In genomic region chr17:1714980-1715802, GRCh38 we compare ENCODE assay signal across 8 cellular contexts. TPM values are rescaled to one million over a fixed set of nuclear protein-coding genes. Genes with fewer than 3 reads are reported as not detected.
DNase-seq lines count a peak whose midpoint lies in the region; ATAC-seq and TF ChIP-seq lines count a peak whose summit lies in the region.

No MANE protein-coding gene starts in this region.

- H3K9ac ChIP-seq in muscle layer of colon (ENCODE audit: low read length): peak overlapping the region; percentile 86

- H3K4me1 ChIP-seq in muscle layer of colon (ENCODE audit: insufficient read depth, low read length) (peaks cover 33% of the 10 kb centered on the region), transverse colon (peaks cover 24 to 48% (median 38%) of the 10 kb centered on the region in 4 donors)

- TF ChIP-seq EP300 in transverse colon (IDR thresholded peaks at IDR 0.05; ENCODE audit: low read depth): no peak

- H3K27me3 ChIP-seq in muscle layer of colon (ENCODE audit: control insufficient read depth in 1 of 2, insufficient read depth in 2 of 2, low read length in 2 of 2): no peaks in the 10 kb centered on the region
- no peaks in the 10 kb centered on the region for H3K27me3 ChIP-seq in transverse colon

- H3K4me3 ChIP-seq in NB4 (ENCODE audit: low read depth, low read length) (no peak overlapping the region), muscle layer of colon (ENCODE audit: low read depth in 1 of 2, low read length in 2 of 2) (peak overlapping the region; percentile 66 to 95), transverse colon (peak overlapping the region; percentile 72 to 97 (median 87))

- TF ChIP-seq CTCF in NB4 (IDR thresholded peaks at IDR 0.05; ENCODE audit: low read depth, low read length): no peak
- no peak for TF ChIP-seq CTCF in transverse colon (IDR thresholded peaks at IDR 0.05)

- H3K36me3 ChIP-seq in muscle layer of colon (ENCODE audit: insufficient read depth, low read length) (peaks cover 20% of the 10 kb centered on the region), transverse colon (peaks cover 0 to 8% (median 4%) of the 10 kb centered on the region in 4 donors)

- in situ Hi-C loops in Caki2 (cut with HindIII; ENCODE audit: low pct_unique_long_range_greater_than_20kb, low sequenced_read_pairs) (no loop called here), transverse colon (cut with MboI; ENCODE audit: low pct_ligation_motif_present in 1 of 4, low pct_unique_long_range_greater_than_20kb in 1 of 4, low sequenced_read_pairs in 3 of 4) (loop anchor here in 2 of 4 donors (25.0 kb wide), 2 partner anchors 97 to 322 kb away; partner anchors contain the start of genes DPH1 (in 1 of the 2), OVCA2 (in 1 of the 2) and RTN4RL1 (in 1 of the 2))

- intact Hi-C loops in transverse colon (cut with DNase I; ENCODE audit: low total_unique reads): loop anchor here (5.0 to 10.0 kb wide), 2 partner anchors 60 to 67 kb away; no protein-coding TSS in a partner anchor

- H3K9me3 ChIP-seq in muscle layer of colon (ENCODE audit: low read length): no peaks in the 10 kb centered on the region
- no peaks in the 10 kb centered on the region for H3K9me3 ChIP-seq in transverse colon

- no peak for TF ChIP-seq POLR2A in NB4 (IDR thresholded peaks at IDR 0.05; ENCODE audit: extremely low read depth, insufficient read length)
- peak; percentile 68 for TF ChIP-seq POLR2A in transverse colon (IDR thresholded peaks at IDR 0.05)

- ATAC-seq in esophagus mucosa (peak; percentile 61), HG02884 (IDR thresholded peaks at IDR 0.05; ENCODE audit: unreplicated experiment) (no peak)

- WGBS in transverse colon (ENCODE audit: low coverage in 1 of 2), 2 donors: 8% methylated on average over 24 of the region's 32 CpGs; no CpG with 5 or more reads in 1 of the 2 donors

- peak overlapping the region; percentile 96 for H3K27ac ChIP-seq in muscle layer of colon (ENCODE audit: low read depth, low read length)
- peak overlapping the region; percentile 98 to 99 (median 98) for H3K27ac ChIP-seq in transverse colon

- DNase-seq in Caki2 (ENCODE audit: low read depth) (peak; percentile 88), NB4 (ENCODE audit: low read depth) (peak; percentile 52), transverse colon (peak; percentile 91), NCI-H1092 (lab: John Stamatoyannopoulos, UW) (no peak)
- peak; percentile 57 for DNase-seq in activated CD8-positive, alpha-beta memory T cell treated with anti-CD3 and anti-CD28 coated beads, Interleukin-2, amount 50 U/mL, for 4 hours

RNA-seq across cellular contexts. Expression of gene TLCD2, which starts 5.0 kb away (rescaled TPM):
- 0.20 and 1.0 TPM in 2 replicates for total RNA-seq in Caki2 (2014; rRNA removed; shearing (Covaris generic); ENCODE audit: low replicate concordance)
- total RNA-seq in esophagus mucosa (10.9 TPM), transverse colon (10 to 100 TPM; 21.6 to 48.6 (median 31.5) TPM)

RNA-seq across cellular contexts. Expression of gene WDR81, which starts 9.3 kb away (rescaled TPM):
- total RNA-seq in Caki2 (2014; rRNA removed; shearing (Covaris generic); ENCODE audit: low replicate concordance): 2.9 and 3.7 TPM in 2 replicates
- total RNA-seq in esophagus mucosa (10.2 TPM), transverse colon (10 to 100 TPM; 26.1 to 73.7 (median 35.7) TPM)

RNA-seq across cellular contexts. Expression of gene SERPINF2, which starts 27.5 kb away (rescaled TPM):
- 0.14 and 0.68 TPM in 2 replicates for total RNA-seq in Caki2 (2014; rRNA removed; shearing (Covaris generic); ENCODE audit: low replicate concordance)
- total RNA-seq in esophagus mucosa: 2.7 TPM
- 10 to 100 TPM in 1 of 4 donors, 1 to 10 TPM in 2, not detected in 1; 3.2 to 10.5 (median 3.4) TPM for total RNA-seq in transverse colon

RNA-seq across cellular contexts. Expression of gene PRPF8, which starts 30.5 kb away (rescaled TPM):
- total RNA-seq in Caki2 (2014; rRNA removed; shearing (Covaris generic); ENCODE audit: low replicate concordance): 81.9 and 102 TPM in 2 replicates
- total RNA-seq in esophagus mucosa: 171 TPM
- 100 to 1,000 TPM; 155 to 410 (median 169) TPM for total RNA-seq in transverse colon

RNA-seq across cellular contexts. Expression of gene SERPINF1, which starts 46.7 kb away (rescaled TPM):
- total RNA-seq in Caki2 (2014; rRNA removed; shearing (Covaris generic); ENCODE audit: low replicate concordance): 5.2 TPM in 1 of 2 replicates, not detected in the other
- total RNA-seq in esophagus mucosa (28.4 TPM), transverse colon (100 to 1,000 TPM in 3 of 4 donors, 10 to 100 TPM in 1; 88.3 to 340 (median 114) TPM)
